1 cellular context compared by ENCODE assay signal in the genomic region with DNA sequence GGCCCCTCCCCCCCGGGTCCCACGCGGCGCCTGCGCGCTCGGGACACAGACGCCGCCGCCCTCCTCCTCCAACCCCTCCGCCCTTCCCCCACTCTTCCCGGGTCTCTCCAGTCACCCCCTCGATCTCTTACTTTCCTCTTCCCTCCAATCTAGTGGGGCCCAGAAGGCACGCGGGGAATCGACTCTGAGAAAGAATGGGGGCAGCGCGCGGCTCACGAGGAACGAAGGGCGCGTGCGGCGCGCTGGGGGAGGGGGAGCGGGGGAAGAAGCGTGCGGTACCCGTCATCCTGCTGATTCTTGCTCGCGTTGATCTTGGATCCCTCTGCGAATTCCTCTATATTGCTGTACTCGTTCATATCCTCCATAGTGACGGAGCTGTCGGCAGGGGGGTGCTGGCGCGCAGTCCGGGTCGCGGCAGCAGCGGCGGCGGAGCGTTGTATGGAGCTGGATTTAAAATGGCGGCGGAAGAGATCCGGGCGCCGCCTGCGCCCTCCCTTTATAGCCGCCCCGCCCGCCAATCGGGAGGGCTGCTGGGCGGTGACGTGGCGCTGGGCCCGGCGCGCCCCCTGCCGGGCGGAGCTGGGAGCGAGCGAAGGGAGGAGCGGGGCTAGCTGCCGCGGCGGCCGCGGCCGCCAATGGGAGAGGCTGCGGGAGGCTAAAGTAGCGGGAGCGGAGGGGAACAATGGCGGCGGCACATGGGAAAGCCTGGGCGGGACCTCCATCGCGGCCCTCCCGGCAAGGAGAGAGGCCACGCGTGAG.
TF ChIP-seq lines count a peak whose summit lies in the region.

No MANE protein-coding gene starts in this region.

TF ChIP-seq in HepG2, 621 proteins besides CTCF, POLR2A, EP300 and RAD21 (continued from another document and continues in another):
- TF ChIP-seq, protein P1, sequence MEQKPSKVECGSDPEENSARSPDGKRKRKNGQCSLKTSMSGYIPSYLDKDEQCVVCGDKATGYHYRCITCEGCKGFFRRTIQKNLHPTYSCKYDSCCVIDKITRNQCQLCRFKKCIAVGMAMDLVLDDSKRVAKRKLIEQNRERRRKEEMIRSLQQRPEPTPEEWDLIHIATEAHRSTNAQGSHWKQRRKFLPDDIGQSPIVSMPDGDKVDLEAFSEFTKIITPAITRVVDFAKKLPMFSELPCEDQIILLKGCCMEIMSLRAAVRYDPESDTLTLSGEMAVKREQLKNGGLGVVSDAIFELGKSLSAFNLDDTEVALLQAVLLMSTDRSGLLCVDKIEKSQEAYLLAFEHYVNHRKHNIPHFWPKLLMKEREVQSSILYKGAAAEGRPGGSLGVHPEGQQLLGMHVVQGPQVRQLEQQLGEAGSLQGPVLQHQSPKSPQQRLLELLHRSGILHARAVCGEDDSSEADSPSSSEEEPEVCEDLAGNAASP (CRISPR knock-in tag; IDR thresholded peaks at IDR 0.05; ENCODE audit: borderline replicate concordance) = no peak
- TF ChIP-seq SMARCC2 (IDR thresholded peaks at IDR 0.05) = no peak
- TF ChIP-seq, protein P2, sequence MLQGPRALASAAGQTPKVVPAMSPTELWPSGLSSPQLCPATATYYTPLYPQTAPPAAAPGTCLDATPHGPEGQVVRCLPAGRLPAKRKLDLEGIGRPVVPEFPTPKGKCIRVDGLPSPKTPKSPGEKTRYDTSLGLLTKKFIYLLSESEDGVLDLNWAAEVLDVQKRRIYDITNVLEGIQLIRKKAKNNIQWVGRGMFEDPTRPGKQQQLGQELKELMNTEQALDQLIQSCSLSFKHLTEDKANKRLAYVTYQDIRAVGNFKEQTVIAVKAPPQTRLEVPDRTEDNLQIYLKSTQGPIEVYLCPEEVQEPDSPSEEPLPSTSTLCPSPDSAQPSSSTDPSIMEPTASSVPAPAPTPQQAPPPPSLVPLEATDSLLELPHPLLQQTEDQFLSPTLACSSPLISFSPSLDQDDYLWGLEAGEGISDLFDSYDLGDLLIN (CRISPR knock-in tag; IDR thresholded peaks at IDR 0.05; ENCODE audit: borderline replicate concordance) = no peak
- no peak for TF ChIP-seq FOXK2 (IDR thresholded peaks at IDR 0.05)
- no peak; the same call in 1 of the 2 replicates for TF ChIP-seq CHD2 (IDR thresholded peaks at IDR 0.05; ENCODE audit: low read depth, low read length)
- TF ChIP-seq HES4 (CRISPR knock-in tag; IDR thresholded peaks at IDR 0.05; ENCODE audit: borderline replicate concordance) = peak; percentile 21; the same call in 1 of the 2 replicates
- TF ChIP-seq THYN1 (CRISPR knock-in tag; IDR thresholded peaks at IDR 0.05; ENCODE audit: borderline replicate concordance, low read depth) = no peak
- TF ChIP-seq, protein P3, sequence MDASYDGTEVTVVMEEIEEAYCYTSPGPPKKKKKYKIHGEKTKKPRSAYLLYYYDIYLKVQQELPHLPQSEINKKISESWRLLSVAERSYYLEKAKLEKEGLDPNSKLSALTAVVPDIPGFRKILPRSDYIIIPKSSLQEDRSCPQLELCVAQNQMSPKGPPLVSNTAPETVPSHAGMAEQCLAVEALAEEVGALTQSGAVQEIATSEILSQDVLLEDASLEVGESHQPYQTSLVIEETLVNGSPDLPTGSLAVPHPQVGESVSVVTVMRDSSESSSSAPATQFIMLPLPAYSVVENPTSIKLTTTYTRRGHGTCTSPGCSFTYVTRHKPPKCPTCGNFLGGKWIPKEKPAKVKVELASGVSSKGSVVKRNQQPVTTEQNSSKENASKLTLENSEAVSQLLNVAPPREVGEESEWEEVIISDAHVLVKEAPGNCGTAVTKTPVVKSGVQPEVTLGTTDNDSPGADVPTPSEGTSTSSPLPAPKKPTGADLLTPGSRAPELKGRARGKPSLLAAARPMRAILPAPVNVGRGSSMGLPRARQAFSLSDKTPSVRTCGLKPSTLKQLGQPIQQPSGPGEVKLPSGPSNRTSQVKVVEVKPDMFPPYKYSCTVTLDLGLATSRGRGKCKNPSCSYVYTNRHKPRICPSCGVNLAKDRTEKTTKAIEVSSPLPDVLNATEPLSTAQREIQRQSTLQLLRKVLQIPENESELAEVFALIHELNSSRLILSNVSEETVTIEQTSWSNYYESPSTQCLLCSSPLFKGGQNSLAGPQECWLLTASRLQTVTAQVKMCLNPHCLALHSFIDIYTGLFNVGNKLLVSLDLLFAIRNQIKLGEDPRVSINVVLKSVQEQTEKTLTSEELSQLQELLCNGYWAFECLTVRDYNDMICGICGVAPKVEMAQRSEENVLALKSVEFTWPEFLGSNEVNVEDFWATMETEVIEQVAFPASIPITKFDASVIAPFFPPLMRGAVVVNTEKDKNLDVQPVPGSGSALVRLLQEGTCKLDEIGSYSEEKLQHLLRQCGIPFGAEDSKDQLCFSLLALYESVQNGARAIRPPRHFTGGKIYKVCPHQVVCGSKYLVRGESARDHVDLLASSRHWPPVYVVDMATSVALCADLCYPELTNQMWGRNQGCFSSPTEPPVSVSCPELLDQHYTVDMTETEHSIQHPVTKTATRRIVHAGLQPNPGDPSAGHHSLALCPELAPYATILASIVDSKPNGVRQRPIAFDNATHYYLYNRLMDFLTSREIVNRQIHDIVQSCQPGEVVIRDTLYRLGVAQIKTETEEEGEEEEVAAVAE (CRISPR knock-in tag; IDR thresholded peaks at IDR 0.05; ENCODE audit: borderline replicate concordance) = no peak
- TF ChIP-seq SAP130 (CRISPR knock-in tag; IDR thresholded peaks at IDR 0.05; ENCODE audit: low read depth) = peak; percentile 80
- TF ChIP-seq ZSCAN29 (CRISPR knock-in tag; conservative IDR thresholded peaks at IDR 0.05) = no peak
- TF ChIP-seq, protein P4, sequence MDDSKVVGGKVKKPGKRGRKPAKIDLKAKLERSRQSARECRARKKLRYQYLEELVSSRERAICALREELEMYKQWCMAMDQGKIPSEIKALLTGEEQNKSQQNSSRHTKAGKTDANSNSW (CRISPR knock-in tag; IDR thresholded peaks at IDR 0.05; ENCODE audit: borderline replicate concordance) = no peak
- no peak for TF ChIP-seq HMG20A (CRISPR knock-in tag; IDR thresholded peaks at IDR 0.05; ENCODE audit: borderline replicate concordance)
- no peak for TF ChIP-seq ZNF232 (CRISPR knock-in tag; IDR thresholded peaks at IDR 0.05; ENCODE audit: borderline replicate concordance)
- TF ChIP-seq, protein P5, sequence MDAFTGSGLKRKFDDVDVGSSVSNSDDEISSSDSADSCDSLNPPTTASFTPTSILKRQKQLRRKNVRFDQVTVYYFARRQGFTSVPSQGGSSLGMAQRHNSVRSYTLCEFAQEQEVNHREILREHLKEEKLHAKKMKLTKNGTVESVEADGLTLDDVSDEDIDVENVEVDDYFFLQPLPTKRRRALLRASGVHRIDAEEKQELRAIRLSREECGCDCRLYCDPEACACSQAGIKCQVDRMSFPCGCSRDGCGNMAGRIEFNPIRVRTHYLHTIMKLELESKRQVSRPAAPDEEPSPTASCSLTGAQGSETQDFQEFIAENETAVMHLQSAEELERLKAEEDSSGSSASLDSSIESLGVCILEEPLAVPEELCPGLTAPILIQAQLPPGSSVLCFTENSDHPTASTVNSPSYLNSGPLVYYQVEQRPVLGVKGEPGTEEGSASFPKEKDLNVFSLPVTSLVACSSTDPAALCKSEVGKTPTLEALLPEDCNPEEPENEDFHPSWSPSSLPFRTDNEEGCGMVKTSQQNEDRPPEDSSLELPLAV (CRISPR knock-in tag; conservative IDR thresholded peaks at IDR 0.05; ENCODE audit: low read depth) = no peak
- TF ChIP-seq, protein P6, sequence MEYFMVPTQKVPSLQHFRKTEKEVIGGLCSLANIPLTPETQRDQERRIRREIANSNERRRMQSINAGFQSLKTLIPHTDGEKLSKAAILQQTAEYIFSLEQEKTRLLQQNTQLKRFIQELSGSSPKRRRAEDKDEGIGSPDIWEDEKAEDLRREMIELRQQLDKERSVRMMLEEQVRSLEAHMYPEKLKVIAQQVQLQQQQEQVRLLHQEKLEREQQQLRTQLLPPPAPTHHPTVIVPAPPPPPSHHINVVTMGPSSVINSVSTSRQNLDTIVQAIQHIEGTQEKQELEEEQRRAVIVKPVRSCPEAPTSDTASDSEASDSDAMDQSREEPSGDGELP (IDR thresholded peaks at IDR 0.05; ENCODE audit: borderline replicate concordance, low read depth) = no peak
- TF ChIP-seq, protein P7, sequence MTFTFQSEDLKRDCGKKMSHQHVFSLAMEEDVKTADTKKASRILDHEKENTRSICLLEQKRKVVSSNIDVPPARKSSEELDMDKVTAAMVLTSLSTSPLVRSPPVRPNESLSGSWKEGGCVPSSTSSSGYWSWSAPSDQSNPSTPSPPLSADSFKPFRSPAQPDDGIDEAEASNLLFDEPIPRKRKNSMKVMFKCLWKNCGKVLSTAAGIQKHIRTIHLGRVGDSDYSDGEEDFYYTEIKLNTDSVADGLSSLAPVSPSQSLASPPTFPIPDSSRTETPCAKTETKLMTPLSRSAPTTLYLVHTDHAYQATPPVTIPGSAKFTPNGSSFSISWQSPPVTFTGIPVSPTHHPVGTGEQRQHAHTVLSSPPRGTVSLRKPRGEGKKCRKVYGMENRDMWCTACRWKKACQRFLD (CRISPR knock-in tag; IDR thresholded peaks at IDR 0.05; ENCODE audit: borderline replicate concordance) = no peak
- TF ChIP-seq, protein P8, sequence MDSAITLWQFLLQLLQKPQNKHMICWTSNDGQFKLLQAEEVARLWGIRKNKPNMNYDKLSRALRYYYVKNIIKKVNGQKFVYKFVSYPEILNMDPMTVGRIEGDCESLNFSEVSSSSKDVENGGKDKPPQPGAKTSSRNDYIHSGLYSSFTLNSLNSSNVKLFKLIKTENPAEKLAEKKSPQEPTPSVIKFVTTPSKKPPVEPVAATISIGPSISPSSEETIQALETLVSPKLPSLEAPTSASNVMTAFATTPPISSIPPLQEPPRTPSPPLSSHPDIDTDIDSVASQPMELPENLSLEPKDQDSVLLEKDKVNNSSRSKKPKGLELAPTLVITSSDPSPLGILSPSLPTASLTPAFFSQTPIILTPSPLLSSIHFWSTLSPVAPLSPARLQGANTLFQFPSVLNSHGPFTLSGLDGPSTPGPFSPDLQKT (CRISPR knock-in tag; IDR thresholded peaks at IDR 0.05; ENCODE audit: borderline replicate concordance) = no peak
- TF ChIP-seq, protein P9, sequence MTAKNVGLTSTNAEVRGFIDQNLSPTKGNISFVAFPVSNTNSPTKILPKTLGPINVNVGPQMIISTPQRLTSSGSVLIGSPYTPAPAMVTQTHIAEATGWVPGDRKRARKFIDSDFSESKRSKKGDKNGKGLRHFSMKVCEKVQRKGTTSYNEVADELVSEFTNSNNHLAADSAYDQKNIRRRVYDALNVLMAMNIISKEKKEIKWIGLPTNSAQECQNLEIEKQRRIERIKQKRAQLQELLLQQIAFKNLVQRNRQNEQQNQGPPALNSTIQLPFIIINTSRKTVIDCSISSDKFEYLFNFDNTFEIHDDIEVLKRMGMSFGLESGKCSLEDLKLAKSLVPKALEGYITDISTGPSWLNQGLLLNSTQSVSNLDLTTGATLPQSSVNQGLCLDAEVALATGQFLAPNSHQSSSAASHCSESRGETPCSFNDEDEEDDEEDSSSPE (CRISPR knock-in tag; IDR thresholded peaks at IDR 0.05) = peak; percentile 64
- no peak for TF ChIP-seq ZFP36L1 (CRISPR knock-in tag; IDR thresholded peaks at IDR 0.05)
- no peak for TF ChIP-seq ZSCAN22 (CRISPR knock-in tag; IDR thresholded peaks at IDR 0.05)
- TF ChIP-seq XRCC5 (optimal IDR thresholded peaks at IDR 0.05; ENCODE audit: low read length) = peak; percentile 94
- no peak for TF ChIP-seq TCF7 (IDR thresholded peaks at IDR 0.05; ENCODE audit: low read depth)
- no peak for TF ChIP-seq ZBTB1 (CRISPR knock-in tag; IDR thresholded peaks at IDR 0.05; ENCODE audit: borderline replicate concordance)
- TF ChIP-seq RARG (CRISPR knock-in tag; IDR thresholded peaks at IDR 0.05; ENCODE audit: low read depth) = no peak
- peak; percentile 29 for TF ChIP-seq SRSF4 (IDR thresholded peaks at IDR 0.05; ENCODE audit: low read depth, low read length, poor library complexity, severe bottlenecking)
- TF ChIP-seq AGO1 (IDR thresholded peaks at IDR 0.05; ENCODE audit: low read depth, low read length, poor library complexity, severe bottlenecking) = no peak
- no peak for TF ChIP-seq CBX5 (CRISPR knock-in tag; IDR thresholded peaks at IDR 0.05; ENCODE audit: borderline replicate concordance)
- TF ChIP-seq ZNF746 (CRISPR knock-in tag; IDR thresholded peaks at IDR 0.05) = no peak; the same call in 1 of the 2 replicates
- TF ChIP-seq ZNF776 (CRISPR knock-in tag; IDR thresholded peaks at IDR 0.05) = peak; percentile 77; the same call in 1 of the 2 replicates
- TF ChIP-seq, protein P10, sequence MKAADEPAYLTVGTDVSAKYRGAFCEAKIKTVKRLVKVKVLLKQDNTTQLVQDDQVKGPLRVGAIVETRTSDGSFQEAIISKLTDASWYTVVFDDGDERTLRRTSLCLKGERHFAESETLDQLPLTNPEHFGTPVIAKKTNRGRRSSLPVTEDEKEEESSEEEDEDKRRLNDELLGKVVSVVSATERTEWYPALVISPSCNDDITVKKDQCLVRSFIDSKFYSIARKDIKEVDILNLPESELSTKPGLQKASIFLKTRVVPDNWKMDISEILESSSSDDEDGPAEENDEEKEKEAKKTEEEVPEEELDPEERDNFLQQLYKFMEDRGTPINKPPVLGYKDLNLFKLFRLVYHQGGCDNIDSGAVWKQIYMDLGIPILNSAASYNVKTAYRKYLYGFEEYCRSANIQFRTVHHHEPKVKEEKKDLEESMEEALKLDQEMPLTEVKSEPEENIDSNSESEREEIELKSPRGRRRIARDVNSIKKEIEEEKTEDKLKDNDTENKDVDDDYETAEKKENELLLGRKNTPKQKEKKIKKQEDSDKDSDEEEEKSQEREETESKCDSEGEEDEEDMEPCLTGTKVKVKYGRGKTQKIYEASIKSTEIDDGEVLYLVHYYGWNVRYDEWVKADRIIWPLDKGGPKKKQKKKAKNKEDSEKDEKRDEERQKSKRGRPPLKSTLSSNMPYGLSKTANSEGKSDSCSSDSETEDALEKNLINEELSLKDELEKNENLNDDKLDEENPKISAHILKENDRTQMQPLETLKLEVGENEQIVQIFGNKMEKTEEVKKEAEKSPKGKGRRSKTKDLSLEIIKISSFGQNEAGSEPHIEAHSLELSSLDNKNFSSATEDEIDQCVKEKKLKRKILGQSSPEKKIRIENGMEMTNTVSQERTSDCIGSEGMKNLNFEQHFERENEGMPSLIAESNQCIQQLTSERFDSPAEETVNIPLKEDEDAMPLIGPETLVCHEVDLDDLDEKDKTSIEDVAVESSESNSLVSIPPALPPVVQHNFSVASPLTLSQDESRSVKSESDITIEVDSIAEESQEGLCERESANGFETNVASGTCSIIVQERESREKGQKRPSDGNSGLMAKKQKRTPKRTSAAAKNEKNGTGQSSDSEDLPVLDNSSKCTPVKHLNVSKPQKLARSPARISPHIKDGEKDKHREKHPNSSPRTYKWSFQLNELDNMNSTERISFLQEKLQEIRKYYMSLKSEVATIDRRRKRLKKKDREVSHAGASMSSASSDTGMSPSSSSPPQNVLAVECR (CRISPR knock-in tag; IDR thresholded peaks at IDR 0.05; ENCODE audit: borderline replicate concordance) = peak; percentile 86
- peak; percentile 81; the same call in 1 of the 2 replicates for TF ChIP-seq MYC (CRISPR knock-in tag; IDR thresholded peaks at IDR 0.05; ENCODE audit: borderline replicate concordance)
- no peak for TF ChIP-seq CEBPG (CRISPR knock-in tag; IDR thresholded peaks at IDR 0.05)
- TF ChIP-seq KAT2B (IDR thresholded peaks at IDR 0.05; ENCODE audit: borderline replicate concordance, low read depth, low read length) = no peak
- TF ChIP-seq MTA3 (CRISPR knock-in tag; IDR thresholded peaks at IDR 0.05) = no peak
- TF ChIP-seq ZMYM3 (CRISPR knock-in tag; IDR thresholded peaks at IDR 0.05) = no peak
- TF ChIP-seq ZNF251 (CRISPR knock-in tag; IDR thresholded peaks at IDR 0.05) = no peak
- no peak for TF ChIP-seq ZFP62 (CRISPR knock-in tag; IDR thresholded peaks at IDR 0.05)
- TF ChIP-seq ZNF879 (CRISPR knock-in tag; IDR thresholded peaks at IDR 0.05) = no peak
- TF ChIP-seq PPARG (CRISPR knock-in tag; conservative IDR thresholded peaks at IDR 0.05) = peak; percentile 33; the same call in 1 of the 2 replicates
